ENCODE assay signal across 22 cellular contexts in genomic region chr3:53768478-53769459, GRCh38.
A peak's percentile ranks its signal among the peaks of the same experiment; 100 is the strongest.
DNase-seq lines count a peak whose midpoint lies in the region; FAIRE-seq and TF ChIP-seq lines count a peak whose summit lies in the region.
"Had no signal": no experiment of that assay in that cellular context is flagged by ENCODE, and none has a peak within 500 bp of the region (broad histone marks: within the 10 kb centered on the region; RNA-seq: fewer than 3 reads in every experiment).

No MANE protein-coding gene starts in this region.

- H2BK120ac ChIP-seq in neuronal stem cell (ENCODE audit: low read depth, low read length), result no peak overlapping the region

- H3K27ac ChIP-seq in SU-DHL-6 (ENCODE audit: low read depth, low read length), result no peak overlapping the region
- no peak overlapping the region for H3K27ac ChIP-seq in neuronal stem cell (replicated peaks; ENCODE audit: low read length)
- H3K27ac ChIP-seq: KMS-11 had no signal

- H3F3A ChIP-seq in SU-DHL-6 (ENCODE audit: insufficient read depth), result no peaks in the 10 kb centered on the region

- peak overlapping the region; percentile 10 for H2AK5ac ChIP-seq in neuronal stem cell (ENCODE audit: low read depth, low read length)

- H3K14ac ChIP-seq in neuronal stem cell (ENCODE audit: low read length), result no peak overlapping the region

- no peaks in the 10 kb centered on the region for H3K79me1 ChIP-seq in neuronal stem cell (ENCODE audit: low read depth, low read length)

- TF ChIP-seq CTCF in SU-DHL-6 (IDR thresholded peaks at IDR 0.05; ENCODE audit: insufficient read depth, low read length, poor library complexity, severe bottlenecking), result no peak

- H3K9me3 ChIP-seq in SU-DHL-6 (ENCODE audit: insufficient read depth, low read length) (no peaks in the 10 kb centered on the region), neuronal stem cell (replicated peaks in 1 of 2; ENCODE audit: control insufficient read depth in 2 of 2, insufficient read depth in 1 of 2, low read depth in 1 of 2, low read length in 2 of 2) (no peaks in the 10 kb centered on the region)

- H3K9me2 ChIP-seq in SU-DHL-6 (replicated peaks; ENCODE audit: insufficient read depth, low read length), result no peaks in the 10 kb centered on the region

- no peak overlapping the region for H4K91ac ChIP-seq in neuronal stem cell (ENCODE audit: low read depth, low read length, poor library complexity)

- no peak overlapping the region for H2BK12ac ChIP-seq in neuronal stem cell (ENCODE audit: low read length)

- H3K36me3 ChIP-seq in H7 (replicated peaks; ENCODE audit: control insufficient read depth, insufficient read depth, low read length) (no peaks in the 10 kb centered on the region), SU-DHL-6 (ENCODE audit: low read length) (no peaks in the 10 kb centered on the region), neuronal stem cell (replicated peaks in 1 of 2; ENCODE audit: control insufficient read depth in 2 of 2, insufficient read depth in 2 of 2, low read length in 2 of 2) (no peaks in the 10 kb centered on the region)

- H2AFZ ChIP-seq in SU-DHL-6 (ENCODE audit: low read depth, low read length, severe bottlenecking) (peak overlapping the region; percentile 61), neuronal stem cell (ENCODE audit: low read length) (no peak overlapping the region)

- H3K4me2 ChIP-seq in SU-DHL-6 (ENCODE audit: low read depth, low read length, poor library complexity, severe bottlenecking) (peak overlapping the region; percentile 12), neuronal stem cell (ENCODE audit: insufficient read depth, low read length, poor library complexity, severe bottlenecking) (no peak overlapping the region)
- H3K4me2 ChIP-seq: KMS-11 had no signal

- no peak overlapping the region for H2BK15ac ChIP-seq in neuronal stem cell (ENCODE audit: low read length)

- no peaks in the 10 kb centered on the region for H3K79me2 ChIP-seq in SU-DHL-6 (ENCODE audit: insufficient read depth, low read length)

- H3K4me1 ChIP-seq in neuronal stem cell (ENCODE audit: control insufficient read depth in 2 of 2, insufficient read depth in 1 of 2, low read depth in 1 of 2, low read length in 2 of 2), result peaks cover 0 to 12% of the 10 kb centered on the region in 2 donors

- no peak overlapping the region for H3K4ac ChIP-seq in neuronal stem cell (ENCODE audit: low read length)

- no peak overlapping the region for H4K8ac ChIP-seq in neuronal stem cell (ENCODE audit: low read depth, low read length)

- no peak overlapping the region for H3K4me3 ChIP-seq in H7 (ENCODE audit: insufficient read depth, low read depth, low read length)
- H3K4me3 ChIP-seq in SU-DHL-6 (ENCODE audit: insufficient read depth, low read length, poor library complexity, severe bottlenecking), result no peak overlapping the region
- no peak overlapping the region for H3K4me3 ChIP-seq in neuronal stem cell (ENCODE audit: low read length in 2 of 2)

- WGBS in neuronal stem cell (ENCODE audit: extremely low coverage in 2 of 2, insufficient read length in 2 of 2, insufficient replicate concordance in 1 of 2), 2 donors, result no CpG with 5 or more reads among the region's 12 CpGs

- H4K20me1 ChIP-seq in SU-DHL-6 (ENCODE audit: low read depth, low read length), result no peaks in the 10 kb centered on the region

- DNase-seq in GM12892 (ENCODE audit: insufficient read length) (no peak), H7 (peak; percentile 69), neuronal stem cell (ENCODE audit: low spot score) (no peak), A172 (ENCODE audit: low spot score) (no peak), NOMO-1 treated with dmso at 0.1 percent for 144 hours (lab: John Stamatoyannopoulos, UW; ENCODE audit: unreplicated experiment) (no peak)
- DNase-seq in effector CD4-positive, alpha-beta T cell, result no peak
- DNase-seq: ACHN, AML-193, COR-L47, DMS153, EL, GOT3, HFFc6, NCI-H1092, NCI-H1694, NCI-H2107, NCI-H345, NCI-H526, RPMI8226, SIG-M5 had no signal

- H3K27me3 ChIP-seq in H7 (ENCODE audit: control insufficient read depth, insufficient read depth, low read length) (no peaks in the 10 kb centered on the region), SU-DHL-6 (ENCODE audit: low read length) (no peaks in the 10 kb centered on the region), neuronal stem cell (ENCODE audit: control insufficient read depth in 3 of 3, insufficient read depth in 3 of 3, low read depth in 1 of 3, low read length in 3 of 3) (no peaks in the 10 kb centered on the region)

- H3K23ac ChIP-seq in neuronal stem cell (ENCODE audit: low read depth, low read length, poor library complexity), result no peak overlapping the region

- no peak overlapping the region; the same call in 1 of the 2 replicates for H3K9ac ChIP-seq in SU-DHL-6 (ENCODE audit: low read length)
- H3K9ac ChIP-seq in neuronal stem cell (ENCODE audit: low read depth, low read length, poor library complexity), result no peak overlapping the region
- H3K9ac ChIP-seq: KMS-11 had no signal

- peak; percentile 81 for FAIRE-seq in GM12892 (lab: Jason Lieb, UNC)

- no peak overlapping the region for H2BK5ac ChIP-seq in neuronal stem cell (ENCODE audit: low read length)

- peak overlapping the region; percentile 4 for H3K18ac ChIP-seq in neuronal stem cell (ENCODE audit: low read length)

- no peak for TF ChIP-seq POLR2A in GM12892 (IDR thresholded peaks at IDR 0.05; ENCODE audit: low read depth, low read length)
